In the genomic region with DNA sequence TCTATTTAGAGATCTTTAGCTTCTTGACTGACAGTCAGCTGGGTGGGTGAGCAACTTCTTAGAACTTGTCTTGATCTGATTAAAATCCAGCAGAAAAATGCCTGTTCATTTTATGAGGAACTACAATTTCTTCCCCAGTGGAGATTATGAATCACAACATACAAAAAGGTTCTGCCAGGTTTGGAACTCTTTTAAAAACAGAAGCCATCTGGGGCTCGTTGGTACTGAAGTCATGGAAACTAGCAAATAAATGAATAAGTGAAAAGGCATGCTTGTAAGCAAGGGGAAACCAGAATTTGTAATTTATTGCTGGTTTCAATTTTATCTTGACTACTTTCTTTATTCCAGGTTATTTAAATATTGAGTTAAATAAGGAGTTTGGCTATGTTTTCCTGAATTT, we compare ENCODE assay signal across 27 cellular contexts.
DNase-seq lines count a peak whose midpoint lies in the region; ATAC-seq and TF ChIP-seq lines count a peak whose summit lies in the region.
"Had no signal": no experiment of that assay in that cellular context is flagged by ENCODE, and none has a peak within 500 bp of the region (broad histone marks: within the 10 kb centered on the region; RNA-seq: fewer than 3 reads in every experiment).

No MANE protein-coding gene starts in this region.

- H3K4me3 ChIP-seq in astrocyte of the cerebellum (ENCODE audit: low read depth, low read length), result no peak overlapping the region
- H3K4me3 ChIP-seq: GM12878, ovary, right lobe of liver, thyroid gland had no signal

- no peaks in the 10 kb centered on the region for H3K4me1 Mint-ChIP-seq in T-helper 17 cell
- H3K4me1 Mint-ChIP-seq: CD4-positive, CD25-positive, alpha-beta regulatory T cell; memory B cell; naive thymus-derived CD4-positive, alpha-beta T cell had no signal

- H3K4me3 Mint-ChIP-seq in T-helper 17 cell, result no peak overlapping the region
- H3K4me3 Mint-ChIP-seq: CD4-positive, CD25-positive, alpha-beta regulatory T cell; endodermal cell; memory B cell; naive thymus-derived CD4-positive, alpha-beta T cell had no signal

- DNase-seq in A172 (ENCODE audit: low spot score), result peak; percentile 2
- DNase-seq in GM04504 (ENCODE audit: low read depth), result peak; percentile 5
- peak; percentile 68 for DNase-seq in astrocyte of the cerebellum (ENCODE audit: low read depth)
- DNase-seq in kidney tubule cell (ENCODE audit: low spot score), result peak; percentile 22
- no peak for DNase-seq in effector CD8-positive, alpha-beta T cell (lab: John Stamatoyannopoulos, UW)
- no peak for DNase-seq in T-helper 17 cell
- DNase-seq in NCI-H1436 (lab: John Stamatoyannopoulos, UW), result no peak
- DNase-seq: activated CD4-positive, alpha-beta T cell treated with anti-CD3 and anti-CD28 coated beads for 1 hour; activated naive CD4-positive, alpha-beta T cell treated with anti-CD3 and anti-CD28 coated beads, Interleukin-2, amount 50 U/mL, for 16 hours; activated T-cell treated with anti-CD3 and anti-CD28 coated beads, Interleukin-2, amount 50 U/mL, for 48 hours; brain microvascular endothelial cell; CD4-positive, CD25-positive, alpha-beta regulatory T cell; endodermal cell; GOT3; IMR-90; naive thymus-derived CD4-positive, alpha-beta T cell; NCI-H1417 treated with DMSO at 0.1 percent for 48 hours; NCI-H345; NK-92 treated with Interleukin-12 subunit alpha and Interleukin-12 subunit beta, amount 100 ng/mL, for 24 hours; ovary; right lobe of liver; stimulated activated CD4-positive, alpha-beta T cell treated with anti-CD3 and anti-CD28 coated beads, Interleukin-15, amount 100 ng/mL, for 24 hours; T1000; thyroid gland had no signal

- in situ Hi-C loops in astrocyte of the cerebellum (cut with HindIII; ENCODE audit: low sequenced_read_pairs), result no loop called here

- ATAC-seq in T-helper 17 cell (no peak), GM21619 (IDR thresholded peaks at IDR 0.05; ENCODE audit: unreplicated experiment) (no peak)
- ATAC-seq: GM12878; naive thymus-derived CD4-positive, alpha-beta T cell; right lobe of liver had no signal

- TF ChIP-seq CTCF in astrocyte of the cerebellum (IDR thresholded peaks at IDR 0.05; ENCODE audit: low read depth, low read length, missing control alignments), result no peak

- no peaks in the 10 kb centered on the region for H3K36me3 Mint-ChIP-seq in T-helper 17 cell (ENCODE audit: low read depth)
- H3K36me3 Mint-ChIP-seq: CD4-positive, CD25-positive, alpha-beta regulatory T cell; memory B cell; naive thymus-derived CD4-positive, alpha-beta T cell had no signal

- no peaks in the 10 kb centered on the region for H3K27me3 Mint-ChIP-seq in T-helper 17 cell
- H3K27me3 Mint-ChIP-seq: CD4-positive, CD25-positive, alpha-beta regulatory T cell; memory B cell; naive thymus-derived CD4-positive, alpha-beta T cell had no signal

- no peak overlapping the region for H3K27ac Mint-ChIP-seq in T-helper 17 cell
- H3K27ac Mint-ChIP-seq: CD4-positive, CD25-positive, alpha-beta regulatory T cell; endodermal cell; memory B cell; naive thymus-derived CD4-positive, alpha-beta T cell had no signal

- H3K9me3 ChIP-seq in T-helper 17 cell (ENCODE audit: control insufficient read depth, low read length, poor library complexity, severe bottlenecking), result no peaks in the 10 kb centered on the region
- H3K9me3 ChIP-seq: ovary, right lobe of liver, thyroid gland had no signal

Comparison
In these comparisons a context has a peak if more than half of its experiments do, and no peak if none do; other contexts are left out.
1. DNase-seq: peak in A172 (single experiment), GM04504 (single experiment), astrocyte of the cerebellum (single experiment) and kidney tubule cell (single experiment); none in effector CD8-positive, alpha-beta T cell (single experiment), T-helper 17 cell (0 of 3) and NCI-H1436 (single experiment).